Comparison of ENCODE assay signal across 8 cellular contexts in genomic region chr7:72625746-72626443, GRCh38.
DNase-seq lines count a peak whose midpoint lies in the region; ATAC-seq and TF ChIP-seq lines count a peak whose summit lies in the region.
"Not testable (repeated sequence)": the region's sequence is repeated elsewhere in the genome, so short reads cannot be mapped to it uniquely, and the experiment has no call there.

No MANE protein-coding gene starts in this region.

- H3K36me3 Mint-ChIP-seq in effector memory CD8-positive, alpha-beta T cell (ENCODE audit: insufficient read depth); nephron (ENCODE audit: low read depth): not testable (repeated sequence)

- H3K4me3 Mint-ChIP-seq in effector memory CD8-positive, alpha-beta T cell; nephron: not testable (repeated sequence)

- ATAC-seq in GM18502 (IDR thresholded peaks at IDR 0.05; ENCODE audit: poor library complexity, unreplicated experiment) (peak; percentile 95), GM19324 (IDR thresholded peaks at IDR 0.05; ENCODE audit: low FRiP score, unreplicated experiment) (peak; percentile 71), GM21526 (IDR thresholded peaks at IDR 0.05; ENCODE audit: low FRiP score, unreplicated experiment) (peak; percentile 84), HG02884 (IDR thresholded peaks at IDR 0.05; ENCODE audit: unreplicated experiment) (peak; percentile 98), HG03175 (IDR thresholded peaks at IDR 0.05; ENCODE audit: unreplicated experiment) (peak; percentile 60)
- ATAC-seq in effector memory CD8-positive, alpha-beta T cell (replicated peaks), result peak; percentile 63

- TF ChIP-seq CTCF in nephron (IDR thresholded peaks at IDR 0.05; ENCODE audit: unreplicated experiment in 3 of 3), result not testable (repeated sequence)

- not testable (repeated sequence) for H3K27ac Mint-ChIP-seq in effector memory CD8-positive, alpha-beta T cell
- peak overlapping the region; percentile 75 to 89 (median 86) for H3K27ac Mint-ChIP-seq in nephron

- not testable (repeated sequence) for H3K9me3 Mint-ChIP-seq in effector memory CD8-positive, alpha-beta T cell; nephron

- not testable (repeated sequence) for H3K27me3 Mint-ChIP-seq in effector memory CD8-positive, alpha-beta T cell; nephron (ENCODE audit: low read depth)

- DNase-seq in NCI-H69 (lab: John Stamatoyannopoulos, UW), result peak; percentile 11
- DNase-seq in effector memory CD8-positive, alpha-beta T cell, result not testable (repeated sequence)

- H3K4me1 Mint-ChIP-seq in effector memory CD8-positive, alpha-beta T cell (ENCODE audit: low read depth in 2 of 2), result peaks cover 10 to 11% of the 10 kb centered on the region in 2 donors
- peaks cover 32% of the 10 kb centered on the region for H3K4me1 Mint-ChIP-seq in nephron
